In genomic region chr1:7384121-7384520, GRCh38 we compare ENCODE assay signal across 20 cellular contexts.
"Had no signal": no experiment of that assay in that cellular context is flagged by ENCODE, and none has a peak within 500 bp of the region (broad histone marks: within the 10 kb centered on the region; RNA-seq: fewer than 3 reads in every experiment).

No MANE protein-coding gene starts in this region.

- DNase-seq: activated CD4-positive, alpha-beta T cell treated with anti-CD3 and anti-CD28 coated beads, Interleukin-2, amount 10 ng/mL, durations not matched to agents 24 days and 14 days; activated effector memory CD4-positive, alpha-beta T cell treated with anti-CD3 and anti-CD28 coated beads, Interleukin-2, amount 50 U/mL, for 16 hours; activated T-cell treated with anti-CD3 and anti-CD28 coated beads, Interleukin-2, amount 50 U/mL, for 24 hours; amygdala; brain microvascular endothelial cell; cerebellar nuclear complex; esophagus squamous epithelium; foreskin fibroblast; left colon; mesendoderm; SK-N-SH; stimulated activated CD4-positive, alpha-beta T cell treated with anti-CD3 and anti-CD28 coated beads, Interleukin-1b, Interleukin-23, amount 100 ng/mL, for 48 hours; upper lobe of right lung had no signal

- H3K4me1 Mint-ChIP-seq: activated CD4-positive, alpha-beta T cell treated with anti-CD3 and anti-CD28 coated beads, Interleukin-2, amount 10 ng/mL, durations not matched to agents 24 days and 14 days; stimulated activated memory B cell treated with anti-CD40 and anti-IgM and Interleukin-4, amounts not matched to agents 10 μg/mL and 1 μg/mL and 100 μg/mL, for 72 hours had no signal

- H3K36me3 ChIP-seq: brain microvascular endothelial cell, esophagus squamous epithelium, upper lobe of right lung had no signal

- H3K4me2 ChIP-seq: SK-N-SH had no signal

- H3K27me3 ChIP-seq: brain microvascular endothelial cell, dorsolateral prefrontal cortex, upper lobe of right lung had no signal

- H3K27ac ChIP-seq: brain microvascular endothelial cell, dorsolateral prefrontal cortex, esophagus squamous epithelium, upper lobe of right lung had no signal

- H3K9me3 ChIP-seq: esophagus squamous epithelium, SK-N-SH, upper lobe of right lung had no signal

- ATAC-seq: activated naive CD4-positive, alpha-beta T cell treated with anti-CD3 and anti-CD28 coated beads, Interleukin-2, amount 50 U/mL, for 72 hours; left colon; right cardiac atrium; stimulated activated memory B cell treated with anti-CD40 and anti-IgM and Interleukin-4, amounts not matched to agents 10 μg/mL and 1 μg/mL and 100 μg/mL, for 72 hours; upper lobe of right lung; WTC11 had no signal

- H3K4me3 ChIP-seq: dorsolateral prefrontal cortex, esophagus squamous epithelium, upper lobe of right lung had no signal

- H3K27ac Mint-ChIP-seq: activated CD4-positive, alpha-beta T cell treated with anti-CD3 and anti-CD28 coated beads, Interleukin-2, amount 10 ng/mL, durations not matched to agents 24 days and 14 days; activated naive CD4-positive, alpha-beta T cell treated with anti-CD3 and anti-CD28 coated beads, Interleukin-2, amount 50 U/mL, for 72 hours; activated T-cell treated with anti-CD3 and anti-CD28 coated beads, Interleukin-2, amount 50 U/mL, for 24 hours; stimulated activated memory B cell treated with anti-CD40 and anti-IgM and Interleukin-4, amounts not matched to agents 10 μg/mL and 1 μg/mL and 100 μg/mL, for 72 hours; T-helper 1 cell treated with Interleukin-12 subunit alpha and Interleukin-12 subunit beta and Interleukin-4 antibody, amounts not matched to agents 30 μg/mL and 1 μg/mL, for 36 hours; WTC11 had no signal

- H3K36me3 Mint-ChIP-seq: activated naive CD4-positive, alpha-beta T cell treated with anti-CD3 and anti-CD28 coated beads, Interleukin-2, amount 50 U/mL, for 72 hours; stimulated activated memory B cell treated with anti-CD40 and anti-IgM and Interleukin-4, amounts not matched to agents 10 μg/mL and 1 μg/mL and 100 μg/mL, for 72 hours; WTC11 had no signal

- H3K9ac ChIP-seq: SK-N-SH had no signal

- H3K4me3 Mint-ChIP-seq: activated CD4-positive, alpha-beta T cell treated with anti-CD3 and anti-CD28 coated beads, Interleukin-2, amount 10 ng/mL, durations not matched to agents 24 days and 14 days; activated T-cell treated with anti-CD3 and anti-CD28 coated beads, Interleukin-2, amount 50 U/mL, for 24 hours; neural crest cell; stimulated activated memory B cell treated with anti-CD40 and anti-IgM and Interleukin-4, amounts not matched to agents 10 μg/mL and 1 μg/mL and 100 μg/mL, for 72 hours; T-helper 1 cell treated with Interleukin-12 subunit alpha and Interleukin-12 subunit beta and Interleukin-4 antibody, amounts not matched to agents 30 μg/mL and 1 μg/mL, for 36 hours; WTC11 had no signal

- H3K27me3 Mint-ChIP-seq: stimulated activated memory B cell treated with anti-CD40 and anti-IgM and Interleukin-4, amounts not matched to agents 10 μg/mL and 1 μg/mL and 100 μg/mL, for 72 hours had no signal
